In genomic region chr13:28282451-28282850, GRCh38 we compare ENCODE assay signal across 14 cellular contexts.
DNase-seq lines count a peak whose midpoint lies in the region; ATAC-seq, FAIRE-seq and TF ChIP-seq lines count a peak whose summit lies in the region.
"Had no signal": no experiment of that assay in that cellular context is flagged by ENCODE, and none has a peak within 500 bp of the region (broad histone marks: within the 10 kb centered on the region; RNA-seq: fewer than 3 reads in every experiment).

No MANE protein-coding gene starts in this region.

- no peak overlapping the region for H3K9ac ChIP-seq in GM12878 (ENCODE audit: control insufficient read depth, insufficient read depth, low read length)

- H2AFZ ChIP-seq in GM12878 (ENCODE audit: control insufficient read depth, low read depth, low read length), result no peak overlapping the region

- H3K4me3 ChIP-seq in GM12878 (no peak overlapping the region), upper lobe of left lung (no peak overlapping the region)

- peak; percentile 69 for ATAC-seq in HG02981 (IDR thresholded peaks at IDR 0.05; ENCODE audit: unreplicated experiment)
- no peak; the same call in 2 of the 3 replicates for ATAC-seq in GM12878
- no peak for ATAC-seq in GM18858 (IDR thresholded peaks at IDR 0.05; ENCODE audit: unreplicated experiment)
- ATAC-seq in upper lobe of left lung (ENCODE audit: low FRiP score in 2 of 2), result no peak
- ATAC-seq: activated CD8-positive, alpha-beta memory T cell treated with anti-CD3 and anti-CD28 coated beads, Interleukin-2, amount 10 ng/mL, durations not matched to agents 7 days and 5 days; sciatic nerve had no signal

- DNase-seq in GM19238 (ENCODE audit: insufficient read length, low spot score) (peak; percentile 14), GM12878 (ENCODE audit: low read depth, low spot score) (peak; percentile 28), upper lobe of left lung (no peak), RPMI8226 (no peak)
- DNase-seq in activated CD4-positive, CD25-positive, alpha-beta regulatory T cell treated with anti-CD3 and anti-CD28 coated beads, Interleukin-2, amount 50 U/mL, for 72 hours, result no peak
- DNase-seq: activated CD4-positive, alpha-beta T cell treated with anti-CD3 and anti-CD28 coated beads for 4 hours; activated CD8-positive, alpha-beta memory T cell treated with anti-CD3 and anti-CD28 coated beads, Interleukin-2, amount 10 ng/mL, durations not matched to agents 7 days and 5 days; head of caudate nucleus; NCI-H1417; nephron progenitor cell; stimulated activated naive CD4-positive, alpha-beta T cell had no signal

- H3K79me2 ChIP-seq in GM12878 (ENCODE audit: control insufficient read depth, insufficient read depth, low read length), result no peaks in the 10 kb centered on the region

- TF ChIP-seq POLR2A in GM12878 (IDR thresholded peaks at IDR 0.05; ENCODE audit: low read depth, low read length) (no peak), upper lobe of left lung (IDR thresholded peaks at IDR 0.05) (no peak)

- no peak overlapping the region for H3K4me2 ChIP-seq in GM12878 (ENCODE audit: control insufficient read depth, insufficient read depth)

- TF ChIP-seq EP300 in GM12878 (IDR thresholded peaks at IDR 0.05; ENCODE audit: borderline replicate concordance in 1 of 2, control insufficient read depth in 1 of 2, low read depth in 2 of 2, low read length in 2 of 2) (no peak), upper lobe of left lung (IDR thresholded peaks at IDR 0.05) (no peak)

- H4K20me1 ChIP-seq in GM12878 (ENCODE audit: control insufficient read depth, insufficient read depth), result no peaks in the 10 kb centered on the region

- CTCF ChIA-PET in GM12878 (lab: Yijun Ruan, JAX), result interaction anchor here (1.2 kb wide), 1 partner anchor 22 kb away, joined by 3 read pairs; no protein-coding TSS in a partner anchor

- no peak for TF ChIP-seq RAD21 in GM12878 (IDR thresholded peaks at IDR 0.05; ENCODE audit: insufficient read depth, low read depth, low read length)

- SMC1A ChIA-PET in GM12878 (lab: Charles Lee; ENCODE audit: uncharacterized antibody, unreplicated experiment), result interaction anchor here (0.6 to 1.9 kb wide), 5 partner anchors 12 to 450 kb away, joined by 3 to 5 read pairs (median 3); no protein-coding TSS in a partner anchor

- intact Hi-C loops in GM12878 (cut with micrococcal nuclease; ENCODE audit: unreplicated experiment), result no loop called here

- TF ChIP-seq CTCF in GM12878 (IDR thresholded peaks at IDR 0.05 in 2 of 3, conservative IDR thresholded peaks at IDR 0.05 in 1 of 3; ENCODE audit: control insufficient read depth in 2 of 3, extremely low read depth in 1 of 3, insufficient read depth in 1 of 3, low read depth in 3 of 3, low read length in 3 of 3), result no peak
- TF ChIP-seq CTCF in upper lobe of left lung (IDR thresholded peaks at IDR 0.05), result no peak

- FAIRE-seq in GM12878 (lab: Jason Lieb, UNC), result no peak

- POLR2A ChIA-PET in GM12878 (lab: Charles Lee), result interaction anchor here (0.7 kb wide), 1 partner anchor 22 kb away, joined by 4 read pairs; no protein-coding TSS in a partner anchor

- WGBS in GM12878 (ENCODE audit: insufficient coverage, insufficient replicate concordance, low lambda C conversion rate, missing lambda C conversion rate), result 53% methylated on average over 5 of the region's 5 CpGs
- WGBS in upper lobe of left lung, 2 donors, result 73 to 75% methylated on average over 5 of the region's 5 CpGs

- H3K27me3 ChIP-seq in GM12878 (replicated peaks in 1 of 2; ENCODE audit: control insufficient read depth in 2 of 2, insufficient read depth in 2 of 2, low read length in 1 of 2) (no peaks in the 10 kb centered on the region), upper lobe of left lung (no peaks in the 10 kb centered on the region)

- H3K36me3 ChIP-seq in GM12878 (ENCODE audit: control insufficient read depth in 2 of 2, insufficient read depth in 2 of 2, low read length in 1 of 2) (peaks cover 0 to 18% of the 10 kb centered on the region in 2 experiments), upper lobe of left lung (peaks cover 0 to 71% (median 21%) of the 10 kb centered on the region in 4 donors)

- no peak overlapping the region for H3K27ac ChIP-seq in GM12878 (ENCODE audit: control insufficient read depth, insufficient read depth)
- H3K27ac ChIP-seq in upper lobe of left lung, result no peak overlapping the region

- H3K4me1 ChIP-seq in GM12878 (ENCODE audit: control insufficient read depth, insufficient read depth, low read length) (peaks cover 16% of the 10 kb centered on the region), upper lobe of left lung (no peaks in the 10 kb centered on the region)

- H3K9me3 ChIP-seq in GM12878 (replicated peaks; ENCODE audit: control insufficient read depth, insufficient read depth, low read length) (no peaks in the 10 kb centered on the region), upper lobe of left lung (no peaks in the 10 kb centered on the region)

- RAD21 ChIA-PET in GM12878 (lab: Charles Lee; ENCODE audit: unreplicated experiment), result no interaction called here

- BruUV-seq in GM12878 (replicated peaks; lab: Mats Ljungman, UMichigan), result no TSS peak

- in situ Hi-C loops in GM12878 (cut with MboI), result no loop called here

TF ChIP-seq in GM12878, 131 proteins besides CTCF, POLR2A, EP300 and RAD21:
- TF ChIP-seq, protein P1, sequence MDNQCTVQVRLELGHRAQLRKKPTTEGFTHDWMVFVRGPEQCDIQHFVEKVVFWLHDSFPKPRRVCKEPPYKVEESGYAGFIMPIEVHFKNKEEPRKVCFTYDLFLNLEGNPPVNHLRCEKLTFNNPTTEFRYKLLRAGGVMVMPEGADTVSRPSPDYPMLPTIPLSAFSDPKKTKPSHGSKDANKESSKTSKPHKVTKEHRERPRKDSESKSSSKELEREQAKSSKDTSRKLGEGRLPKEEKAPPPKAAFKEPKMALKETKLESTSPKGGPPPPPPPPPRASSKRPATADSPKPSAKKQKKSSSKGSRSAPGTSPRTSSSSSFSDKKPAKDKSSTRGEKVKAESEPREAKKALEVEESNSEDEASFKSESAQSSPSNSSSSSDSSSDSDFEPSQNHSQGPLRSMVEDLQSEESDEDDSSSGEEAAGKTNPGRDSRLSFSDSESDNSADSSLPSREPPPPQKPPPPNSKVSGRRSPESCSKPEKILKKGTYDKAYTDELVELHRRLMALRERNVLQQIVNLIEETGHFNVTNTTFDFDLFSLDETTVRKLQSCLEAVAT (IDR thresholded peaks at IDR 0.05), result 0 out of 2 replicates have a peak, but pooled peaks have one; percentile 22
- TF ChIP-seq RELB (IDR thresholded peaks at IDR 0.05; ENCODE audit: low read depth), result 0 out of 2 replicates have a peak, but pooled peaks have one; percentile 30
- peak; percentile 67 to 78; a peak in 2 of 4 replicates for TF ChIP-seq IKZF2 (IDR thresholded peaks at IDR 0.05)
- no peak for TF ChIP-seq ZBTB40 (IDR thresholded peaks at IDR 0.05; ENCODE audit: borderline replicate concordance)
- TF ChIP-seq SPI1 (IDR thresholded peaks at IDR 0.05; ENCODE audit: borderline replicate concordance, insufficient read depth, low read depth, low read length), result peak; percentile 76
- TF ChIP-seq IKZF1 (conservative IDR thresholded peaks at IDR 0.05), result peak; percentile 72
- peak; percentile 59 for TF ChIP-seq RUNX3 (IDR thresholded peaks at IDR 0.05; ENCODE audit: low read length)
- TF ChIP-seq ETV6 (conservative IDR thresholded peaks at IDR 0.05 in 1 of 2, IDR thresholded peaks at IDR 0.05 in 1 of 2; ENCODE audit: borderline replicate concordance in 1 of 2, low read depth in 1 of 2), result no peak
- peak; percentile 85 to 94 for TF ChIP-seq BHLHE40 (IDR thresholded peaks at IDR 0.05; ENCODE audit: borderline replicate concordance in 1 of 2, low read depth in 2 of 2, low read length in 1 of 2)
- TF ChIP-seq TBL1XR1 (IDR thresholded peaks at IDR 0.05; ENCODE audit: low read depth, low read length), result no peak
- TF ChIP-seq IRF4 (IDR thresholded peaks at IDR 0.05; ENCODE audit: low read depth, low read length), result 0 out of 2 replicates have a peak, but pooled peaks have one; percentile 10
- no peak for TF ChIP-seq CBFB (IDR thresholded peaks at IDR 0.05; ENCODE audit: low read depth)

Comparison
In these comparisons a context has a peak if more than half of its experiments do, and no peak if none do; other contexts are left out.
1. DNase-seq: peak in GM19238 (single experiment) and GM12878 (single experiment); none in upper lobe of left lung (0 of 2), activated CD4-positive, CD25-positive, alpha-beta regulatory T cell treated with anti-CD3 and anti-CD28 coated beads, Interleukin-2, amount 50 U/mL, for 72 hours (single experiment) and RPMI8226 (single experiment).